Comparison of ENCODE assay signal across 1 cellular context in genomic region chr12:53180270-53180930, GRCh38.
TF ChIP-seq lines count a peak whose summit lies in the region.

A gene with protein sequence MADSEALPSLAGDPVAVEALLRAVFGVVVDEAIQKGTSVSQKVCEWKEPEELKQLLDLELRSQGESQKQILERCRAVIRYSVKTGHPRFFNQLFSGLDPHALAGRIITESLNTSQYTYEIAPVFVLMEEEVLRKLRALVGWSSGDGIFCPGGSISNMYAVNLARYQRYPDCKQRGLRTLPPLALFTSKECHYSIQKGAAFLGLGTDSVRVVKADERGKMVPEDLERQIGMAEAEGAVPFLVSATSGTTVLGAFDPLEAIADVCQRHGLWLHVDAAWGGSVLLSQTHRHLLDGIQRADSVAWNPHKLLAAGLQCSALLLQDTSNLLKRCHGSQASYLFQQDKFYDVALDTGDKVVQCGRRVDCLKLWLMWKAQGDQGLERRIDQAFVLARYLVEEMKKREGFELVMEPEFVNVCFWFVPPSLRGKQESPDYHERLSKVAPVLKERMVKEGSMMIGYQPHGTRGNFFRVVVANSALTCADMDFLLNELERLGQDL (minus strand): TSS chr12:53180925. CDS start chr12:53173470, 7,455 bp downstream.
ZNF740 (plus strand) TSS chr12:53180722; CDS start chr12:53181984, 1,262 bp downstream.

TF ChIP-seq in HepG2, 621 proteins besides CTCF, POLR2A, EP300 and RAD21 (continued from another document and continues in another):
- peak; percentile 74 for TF ChIP-seq ZBTB40 (IDR thresholded peaks at IDR 0.05)
- TF ChIP-seq ZBTB40 (CRISPR knock-in tag; IDR thresholded peaks at IDR 0.05), result no peak; the same call in 1 of the 2 replicates
- peak; percentile 45; the same call in 1 of the 2 replicates for TF ChIP-seq ZNF605 (CRISPR knock-in tag; IDR thresholded peaks at IDR 0.05)
- TF ChIP-seq, protein P1, sequence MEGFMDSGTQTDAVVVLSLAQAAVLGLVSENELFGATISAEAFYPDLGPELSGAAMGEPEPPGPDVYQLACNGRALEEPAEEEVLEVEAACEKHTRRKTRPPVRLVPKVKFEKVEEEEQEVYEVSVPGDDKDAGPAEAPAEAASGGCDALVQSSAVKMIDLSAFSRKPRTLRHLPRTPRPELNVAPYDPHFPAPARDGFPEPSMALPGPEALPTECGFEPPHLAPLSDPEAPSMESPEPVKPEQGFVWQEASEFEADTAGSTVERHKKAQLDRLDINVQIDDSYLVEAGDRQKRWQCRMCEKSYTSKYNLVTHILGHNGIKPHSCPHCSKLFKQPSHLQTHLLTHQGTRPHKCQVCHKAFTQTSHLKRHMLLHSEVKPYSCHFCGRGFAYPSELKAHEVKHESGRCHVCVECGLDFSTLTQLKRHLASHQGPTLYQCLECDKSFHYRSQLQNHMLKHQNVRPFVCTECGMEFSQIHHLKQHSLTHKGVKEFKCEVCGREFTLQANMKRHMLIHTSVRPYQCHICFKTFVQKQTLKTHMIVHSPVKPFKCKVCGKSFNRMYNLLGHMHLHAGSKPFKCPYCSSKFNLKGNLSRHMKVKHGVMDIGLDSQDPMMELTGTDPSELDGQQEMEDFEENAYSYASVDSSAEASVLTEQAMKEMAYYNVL (CRISPR knock-in tag; IDR thresholded peaks at IDR 0.05; ENCODE audit: borderline replicate concordance), result no peak
- no peak for TF ChIP-seq DR1 (CRISPR knock-in tag; IDR thresholded peaks at IDR 0.05)
- TF ChIP-seq, protein P2, sequence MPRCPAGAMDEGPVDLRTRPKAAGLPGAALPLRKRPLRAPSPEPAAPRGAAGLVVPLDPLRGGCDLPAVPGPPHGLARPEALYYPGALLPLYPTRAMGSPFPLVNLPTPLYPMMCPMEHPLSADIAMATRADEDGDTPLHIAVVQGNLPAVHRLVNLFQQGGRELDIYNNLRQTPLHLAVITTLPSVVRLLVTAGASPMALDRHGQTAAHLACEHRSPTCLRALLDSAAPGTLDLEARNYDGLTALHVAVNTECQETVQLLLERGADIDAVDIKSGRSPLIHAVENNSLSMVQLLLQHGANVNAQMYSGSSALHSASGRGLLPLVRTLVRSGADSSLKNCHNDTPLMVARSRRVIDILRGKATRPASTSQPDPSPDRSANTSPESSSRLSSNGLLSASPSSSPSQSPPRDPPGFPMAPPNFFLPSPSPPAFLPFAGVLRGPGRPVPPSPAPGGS (CRISPR knock-in tag; IDR thresholded peaks at IDR 0.05), result no peak
- no peak for TF ChIP-seq ZNF431 (CRISPR knock-in tag; IDR thresholded peaks at IDR 0.05; ENCODE audit: borderline replicate concordance, low read depth)
- TF ChIP-seq, protein P3, sequence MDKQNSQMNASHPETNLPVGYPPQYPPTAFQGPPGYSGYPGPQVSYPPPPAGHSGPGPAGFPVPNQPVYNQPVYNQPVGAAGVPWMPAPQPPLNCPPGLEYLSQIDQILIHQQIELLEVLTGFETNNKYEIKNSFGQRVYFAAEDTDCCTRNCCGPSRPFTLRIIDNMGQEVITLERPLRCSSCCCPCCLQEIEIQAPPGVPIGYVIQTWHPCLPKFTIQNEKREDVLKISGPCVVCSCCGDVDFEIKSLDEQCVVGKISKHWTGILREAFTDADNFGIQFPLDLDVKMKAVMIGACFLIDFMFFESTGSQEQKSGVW (CRISPR knock-in tag; IDR thresholded peaks at IDR 0.05; ENCODE audit: borderline replicate concordance), result 0 out of 2 replicates have a peak, but pooled peaks have one; percentile 1
- no peak for TF ChIP-seq AHR (CRISPR knock-in tag; IDR thresholded peaks at IDR 0.05)
- no peak for TF ChIP-seq THYN1 (CRISPR knock-in tag; IDR thresholded peaks at IDR 0.05; ENCODE audit: borderline replicate concordance, low read depth)
- TF ChIP-seq, protein P4, sequence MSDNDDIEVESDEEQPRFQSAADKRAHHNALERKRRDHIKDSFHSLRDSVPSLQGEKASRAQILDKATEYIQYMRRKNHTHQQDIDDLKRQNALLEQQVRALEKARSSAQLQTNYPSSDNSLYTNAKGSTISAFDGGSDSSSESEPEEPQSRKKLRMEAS (IDR thresholded peaks at IDR 0.05), result peak; percentile 79; the same call in 1 of the 2 replicates
- TF ChIP-seq ZNF788 (CRISPR knock-in tag; IDR thresholded peaks at IDR 0.05; ENCODE audit: borderline replicate concordance), result peak; percentile 80; the same call in 1 of the 2 replicates
- peak; percentile 80 for TF ChIP-seq PHF8 (CRISPR knock-in tag; IDR thresholded peaks at IDR 0.05)
- no peak for TF ChIP-seq ZNF3 (CRISPR knock-in tag; IDR thresholded peaks at IDR 0.05)
- TF ChIP-seq ZNF75D (CRISPR knock-in tag; IDR thresholded peaks at IDR 0.05; ENCODE audit: borderline replicate concordance), result no peak
- no peak for TF ChIP-seq ZNF629 (CRISPR knock-in tag; conservative IDR thresholded peaks at IDR 0.05)
- no peak for TF ChIP-seq XBP1 (CRISPR knock-in tag; IDR thresholded peaks at IDR 0.05)
- no peak for TF ChIP-seq MAFK (conservative IDR thresholded peaks at IDR 0.05 in 1 of 2, IDR thresholded peaks at IDR 0.05 in 1 of 2; ENCODE audit: low read length in 2 of 2)
- TF ChIP-seq ZMAT3 (CRISPR knock-in tag; conservative IDR thresholded peaks at IDR 0.05), result peak; percentile 73
- peak; percentile 67; the same call in 1 of the 2 replicates for TF ChIP-seq HINFP (CRISPR knock-in tag; IDR thresholded peaks at IDR 0.05; ENCODE audit: low read depth)
- TF ChIP-seq ZBTB1 (CRISPR knock-in tag; IDR thresholded peaks at IDR 0.05; ENCODE audit: borderline replicate concordance), result no peak
- peak; percentile 60 for TF ChIP-seq ZNF792 (CRISPR knock-in tag; IDR thresholded peaks at IDR 0.05)
- TF ChIP-seq NFRKB (IDR thresholded peaks at IDR 0.05), result no peak
- TF ChIP-seq ZNF790 (CRISPR knock-in tag; IDR thresholded peaks at IDR 0.05; ENCODE audit: borderline replicate concordance), result no peak
- TF ChIP-seq ARID2 (CRISPR knock-in tag; IDR thresholded peaks at IDR 0.05; ENCODE audit: borderline replicate concordance), result peak; percentile 88; the same call in 1 of the 2 replicates
- peak; percentile 76 for TF ChIP-seq HNRNPLL (IDR thresholded peaks at IDR 0.05; ENCODE audit: low read depth, low read length, poor library complexity, severe bottlenecking)
- no peak for TF ChIP-seq SMC3 (IDR thresholded peaks at IDR 0.05; ENCODE audit: low read length)
- TF ChIP-seq HOXA5 (CRISPR knock-in tag; IDR thresholded peaks at IDR 0.05), result no peak; the same call in 1 of the 2 replicates
- no peak for TF ChIP-seq NFIC (IDR thresholded peaks at IDR 0.05; ENCODE audit: low read length)
- no peak for TF ChIP-seq STAG1 (CRISPR knock-in tag; IDR thresholded peaks at IDR 0.05)
- no peak for TF ChIP-seq HHEX (CRISPR knock-in tag; IDR thresholded peaks at IDR 0.05)
- peak; percentile 74 for TF ChIP-seq TARDBP (CRISPR knock-in tag; IDR thresholded peaks at IDR 0.05)
- peak; percentile 70 for TF ChIP-seq ZSCAN25 (CRISPR knock-in tag; IDR thresholded peaks at IDR 0.05)
- TF ChIP-seq ZNF776 (CRISPR knock-in tag; IDR thresholded peaks at IDR 0.05), result no peak
- TF ChIP-seq, protein P5, sequence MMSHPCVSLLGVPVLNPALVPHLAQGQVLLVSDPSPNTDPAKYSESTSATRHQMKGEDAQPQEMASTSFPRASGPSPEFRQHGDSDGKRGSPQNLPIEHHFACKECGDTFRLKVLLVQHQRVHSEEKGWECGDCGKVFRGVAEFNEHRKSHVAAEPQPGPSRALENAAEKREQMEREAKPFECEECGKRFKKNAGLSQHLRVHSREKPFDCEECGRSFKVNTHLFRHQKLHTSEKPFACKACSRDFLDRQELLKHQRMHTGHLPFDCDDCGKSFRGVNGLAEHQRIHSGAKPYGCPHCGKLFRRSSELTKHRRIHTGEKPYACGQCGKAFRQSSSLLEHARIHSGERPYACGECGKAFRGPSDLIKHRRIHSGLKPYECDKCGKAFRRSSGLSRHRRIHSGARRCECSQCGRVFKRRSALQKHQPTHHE (CRISPR knock-in tag; IDR thresholded peaks at IDR 0.05; ENCODE audit: borderline replicate concordance), result peak; percentile 40; the same call in 1 of the 2 replicates
- TF ChIP-seq, protein P6, sequence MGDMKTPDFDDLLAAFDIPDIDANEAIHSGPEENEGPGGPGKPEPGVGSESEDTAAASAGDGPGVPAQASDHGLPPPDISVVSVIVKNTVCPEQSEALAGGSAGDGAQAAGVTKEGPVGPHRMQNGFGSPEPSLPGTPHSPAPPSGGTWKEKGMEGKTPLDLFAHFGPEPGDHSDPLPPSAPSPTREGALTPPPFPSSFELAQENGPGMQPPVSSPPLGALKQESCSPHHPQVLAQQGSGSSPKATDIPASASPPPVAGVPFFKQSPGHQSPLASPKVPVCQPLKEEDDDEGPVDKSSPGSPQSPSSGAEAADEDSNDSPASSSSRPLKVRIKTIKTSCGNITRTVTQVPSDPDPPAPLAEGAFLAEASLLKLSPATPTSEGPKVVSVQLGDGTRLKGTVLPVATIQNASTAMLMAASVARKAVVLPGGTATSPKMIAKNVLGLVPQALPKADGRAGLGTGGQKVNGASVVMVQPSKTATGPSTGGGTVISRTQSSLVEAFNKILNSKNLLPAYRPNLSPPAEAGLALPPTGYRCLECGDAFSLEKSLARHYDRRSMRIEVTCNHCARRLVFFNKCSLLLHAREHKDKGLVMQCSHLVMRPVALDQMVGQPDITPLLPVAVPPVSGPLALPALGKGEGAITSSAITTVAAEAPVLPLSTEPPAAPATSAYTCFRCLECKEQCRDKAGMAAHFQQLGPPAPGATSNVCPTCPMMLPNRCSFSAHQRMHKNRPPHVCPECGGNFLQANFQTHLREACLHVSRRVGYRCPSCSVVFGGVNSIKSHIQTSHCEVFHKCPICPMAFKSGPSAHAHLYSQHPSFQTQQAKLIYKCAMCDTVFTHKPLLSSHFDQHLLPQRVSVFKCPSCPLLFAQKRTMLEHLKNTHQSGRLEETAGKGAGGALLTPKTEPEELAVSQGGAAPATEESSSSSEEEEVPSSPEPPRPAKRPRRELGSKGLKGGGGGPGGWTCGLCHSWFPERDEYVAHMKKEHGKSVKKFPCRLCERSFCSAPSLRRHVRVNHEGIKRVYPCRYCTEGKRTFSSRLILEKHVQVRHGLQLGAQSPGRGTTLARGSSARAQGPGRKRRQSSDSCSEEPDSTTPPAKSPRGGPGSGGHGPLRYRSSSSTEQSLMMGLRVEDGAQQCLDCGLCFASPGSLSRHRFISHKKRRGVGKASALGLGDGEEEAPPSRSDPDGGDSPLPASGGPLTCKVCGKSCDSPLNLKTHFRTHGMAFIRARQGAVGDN (CRISPR knock-in tag; IDR thresholded peaks at IDR 0.05), result peak; percentile 92
- no peak for TF ChIP-seq HNRNPH1 (optimal IDR thresholded peaks at IDR 0.05; ENCODE audit: low read depth, low read length)
